13 cellular contexts compared by ENCODE assay signal in genomic region chrX:68415289-68415688, GRCh38. TPM values are rescaled to one million over a fixed set of nuclear protein-coding genes. Genes with fewer than 3 reads are reported as not detected.
DNase-seq lines count a peak whose midpoint lies in the region; ATAC-seq and TF ChIP-seq lines count a peak whose summit lies in the region.
"Had no signal": no experiment of that assay in that cellular context is flagged by ENCODE, and none has a peak within 500 bp of the region (broad histone marks: within the 10 kb centered on the region; RNA-seq: fewer than 3 reads in every experiment).

No MANE protein-coding gene starts in this region.

- no peaks in the 10 kb centered on the region for H3K79me2 ChIP-seq in neural progenitor cell (ENCODE audit: low read depth)
- no peaks in the 10 kb centered on the region for H3K79me2 ChIP-seq in smooth muscle cell (ENCODE audit: low read depth)

- no peaks in the 10 kb centered on the region for H3K9me3 Mint-ChIP-seq in neural progenitor cell
- H3K9me3 Mint-ChIP-seq: CD8-positive, alpha-beta memory T cell had no signal

- intact Hi-C loops in sciatic nerve (cut with DNase I) (no loop called here), ascending aorta (cut with DNase I) (no loop called here)

- H3K4me3 ChIP-seq in SJCRH30 = no peak overlapping the region
- H3K4me3 ChIP-seq in neural progenitor cell = no peak overlapping the region
- H3K4me3 ChIP-seq in smooth muscle cell = no peak overlapping the region
- no peak overlapping the region for H3K4me3 ChIP-seq in ascending aorta
- H3K4me3 ChIP-seq: body of pancreas, Peyer's patch had no signal

- H3K36me3 Mint-ChIP-seq in neural progenitor cell = no peaks in the 10 kb centered on the region
- H3K36me3 Mint-ChIP-seq: CD8-positive, alpha-beta memory T cell had no signal

- H3F3A ChIP-seq in neural progenitor cell (ENCODE audit: low read depth) = no peaks in the 10 kb centered on the region
- H3F3A ChIP-seq in smooth muscle cell (ENCODE audit: low read depth) = no peaks in the 10 kb centered on the region

- WGBS in smooth muscle cell (ENCODE audit: low lambda C conversion rate) = 64% methylated on average over 1 of the region's 1 CpG

- H3K4me1 ChIP-seq in SJCRH30 (peaks cover 13% of the 10 kb centered on the region), neural progenitor cell (no peaks in the 10 kb centered on the region), smooth muscle cell (ENCODE audit: low read depth) (no peaks in the 10 kb centered on the region), ascending aorta (no peaks in the 10 kb centered on the region)
- H3K4me1 ChIP-seq: body of pancreas, Peyer's patch had no signal

- no peak overlapping the region for H3K4me3 Mint-ChIP-seq in neural progenitor cell
- H3K4me3 Mint-ChIP-seq: CD8-positive, alpha-beta memory T cell; H9 had no signal

- H3K36me3 ChIP-seq in SJCRH30 (no peaks in the 10 kb centered on the region), neural progenitor cell (no peaks in the 10 kb centered on the region), smooth muscle cell (ENCODE audit: low read depth) (no peaks in the 10 kb centered on the region), ascending aorta (no peaks in the 10 kb centered on the region)
- H3K36me3 ChIP-seq: Peyer's patch had no signal

- no peak overlapping the region for H2AFZ ChIP-seq in neural progenitor cell (replicated peaks)
- no peak overlapping the region for H2AFZ ChIP-seq in smooth muscle cell (ENCODE audit: low read depth)

- peak; percentile 79 for ATAC-seq in sciatic nerve
- ATAC-seq: body of pancreas had no signal

- no peaks in the 10 kb centered on the region for H3K27me3 Mint-ChIP-seq in neural progenitor cell (ENCODE audit: insufficient read depth, low read depth)

- H3K9ac ChIP-seq in neural progenitor cell (no peak overlapping the region), smooth muscle cell (ENCODE audit: low read depth) (no peak overlapping the region)

- peak overlapping the region; percentile 8; the same call in 1 of the 2 replicates for H3K27ac ChIP-seq in SJCRH30
- H3K27ac ChIP-seq in neural progenitor cell = no peak overlapping the region
- H3K27ac ChIP-seq in smooth muscle cell (ENCODE audit: low read depth) = no peak overlapping the region
- no peak overlapping the region for H3K27ac ChIP-seq in ascending aorta
- H3K27ac ChIP-seq: body of pancreas, Peyer's patch had no signal

- no peak overlapping the region for H3K27ac Mint-ChIP-seq in neural progenitor cell
- H3K27ac Mint-ChIP-seq: CD8-positive, alpha-beta memory T cell; H9 had no signal

- H3K9me3 ChIP-seq in SJCRH30 (replicated peaks) (no peaks in the 10 kb centered on the region), neural progenitor cell (ENCODE audit: low read depth) (no peaks in the 10 kb centered on the region), smooth muscle cell (replicated peaks; ENCODE audit: low read depth) (no peaks in the 10 kb centered on the region), ascending aorta (no peaks in the 10 kb centered on the region)
- H3K9me3 ChIP-seq: body of pancreas, Peyer's patch had no signal

- H3K27me3 ChIP-seq in SJCRH30 (no peaks in the 10 kb centered on the region), neural progenitor cell (no peaks in the 10 kb centered on the region), smooth muscle cell (ENCODE audit: low read depth) (no peaks in the 10 kb centered on the region), ascending aorta (no peaks in the 10 kb centered on the region)
- H3K27me3 ChIP-seq: body of pancreas, Peyer's patch had no signal

- H3K4me1 Mint-ChIP-seq in neural progenitor cell = no peaks in the 10 kb centered on the region
- H3K4me1 Mint-ChIP-seq: CD8-positive, alpha-beta memory T cell had no signal

- no peak overlapping the region for H3K4me2 ChIP-seq in neural progenitor cell
- H3K4me2 ChIP-seq in smooth muscle cell = no peak overlapping the region

- H4K20me1 ChIP-seq in neural progenitor cell (ENCODE audit: low read depth) = no peaks in the 10 kb centered on the region
- H4K20me1 ChIP-seq in smooth muscle cell (ENCODE audit: low read depth) = no peaks in the 10 kb centered on the region

- TF ChIP-seq CTCF in neural progenitor cell (IDR thresholded peaks at IDR 0.05) = no peak
- no peak for TF ChIP-seq CTCF in smooth muscle cell (IDR thresholded peaks at IDR 0.05; ENCODE audit: borderline replicate concordance, insufficient read depth, poor library complexity, severe bottlenecking)
- TF ChIP-seq CTCF in ascending aorta (IDR thresholded peaks at IDR 0.05) = no peak

- DNase-seq in GM04504 (ENCODE audit: low read depth) (peak; percentile 38), SJCRH30 (peak; percentile 67 to 82), dedifferentiated amniotic fluid mesenchymal stem cell (ENCODE audit: extremely low spot score) (peak; percentile 35), sciatic nerve (ENCODE audit: low spot score) (no peak), neural progenitor cell (ENCODE audit: low spot score) (no peak), smooth muscle cell (lab: John Stamatoyannopoulos, UW; ENCODE audit: unreplicated experiment) (no peak), ascending aorta (ENCODE audit: low spot score in 2 of 2) (no peak)
- no peak for DNase-seq in effector CD4-positive, alpha-beta T cell
- DNase-seq: CD8-positive, alpha-beta memory T cell; H9; NCI-H2107; Peyer's patch had no signal

RNA-seq across cellular contexts. Expression of gene OPHN1, which starts 18.0 kb away (rescaled TPM):
- total RNA-seq in SJCRH30 (2014; rRNA removed; shearing (Covaris generic)) = 5.2 and 6.7 TPM in 2 replicates
- 19.6 TPM for total RNA-seq in sciatic nerve
- total RNA-seq in neural progenitor cell (ENCODE audit: low replicate concordance) = 4.2 and 4.5 TPM in 2 replicates
- 2.3 and 7.1 TPM in 2 replicates for total RNA-seq in smooth muscle cell
- polyA plus RNA-seq in smooth muscle cell = 0.85 and 1.1 TPM in 2 replicates
- 5.6 TPM for total RNA-seq in ascending aorta
- polyA plus RNA-seq: CD8-positive, alpha-beta memory T cell had no signal

Comparison
In these comparisons a context has a peak if more than half of its experiments do, and no peak if none do; other contexts are left out.
1. DNase-seq: peak in GM04504 (single experiment), SJCRH30 (2 of 2) and dedifferentiated amniotic fluid mesenchymal stem cell (single experiment); none in sciatic nerve (single experiment), neural progenitor cell (single experiment), smooth muscle cell (single experiment), effector CD4-positive, alpha-beta T cell (single experiment) and ascending aorta (0 of 2).